In genomic region chr16:89191033-89191900, GRCh38 we compare ENCODE assay signal across 14 cellular contexts. TPM values are rescaled to one million over a fixed set of nuclear protein-coding genes. Genes with fewer than 3 reads are reported as not detected.
A peak's percentile ranks its signal among the peaks of the same experiment; 100 is the strongest.
DNase-seq lines count a peak whose midpoint lies in the region; ATAC-seq, FAIRE-seq and TF ChIP-seq lines count a peak whose summit lies in the region.
"Had no signal": no experiment of that assay in that cellular context is flagged by ENCODE, and none has a peak within 500 bp of the region (broad histone marks: within the 10 kb centered on the region; RNA-seq: fewer than 3 reads in every experiment).

No MANE protein-coding gene starts in this region.

- TF ChIP-seq CTCF in hepatocyte (IDR thresholded peaks at IDR 0.05; ENCODE audit: poor library complexity): no peak

- FAIRE-seq in GM12891 (lab: Jason Lieb, UNC): no peak
- FAIRE-seq: G401.6 had no signal

- peak; percentile 19 for DNase-seq in activated CD4-positive, alpha-beta T cell treated with anti-CD3 and anti-CD28 coated beads for 36 hours
- no peak for DNase-seq in activated CD4-positive, alpha-beta T cell treated with anti-CD3 and anti-CD28 coated beads, Interleukin-2, amount 50 U/mL, for 1 hour
- DNase-seq in hepatocyte (ENCODE audit: low spot score): peak; percentile 8
- peak; percentile 3 for DNase-seq in retina
- DNase-seq in GM12891 (ENCODE audit: insufficient read length, low spot score): no peak
- no peak for DNase-seq in DMS 273 (lab: John Stamatoyannopoulos, UW; ENCODE audit: unreplicated experiment)
- DNase-seq in HEK293T (ENCODE audit: extremely low spot score): no peak
- DNase-seq: NCI-H2227 treated with DMSO at 0.1 percent for 48 hours had no signal

- no peak for ATAC-seq in activated CD4-positive, alpha-beta T cell treated with anti-CD3 and anti-CD28 coated beads for 36 hours

- peak overlapping the region; percentile 96 for H3K4me2 ChIP-seq in hepatocyte

- no peaks in the 10 kb centered on the region for H3K9me3 Mint-ChIP-seq in activated CD4-positive, alpha-beta T cell treated with anti-CD3 and anti-CD28 coated beads for 36 hours (ENCODE audit: low read depth)
- H3K9me3 Mint-ChIP-seq in IgD-negative memory B cell: no peaks in the 10 kb centered on the region

- no peak overlapping the region for H3K4me3 Mint-ChIP-seq in activated CD4-positive, alpha-beta T cell treated with anti-CD3 and anti-CD28 coated beads for 36 hours
- H3K4me3 Mint-ChIP-seq in IgD-negative memory B cell: peak overlapping the region; percentile 25 to 80 (median 44)

- CTCF ChIA-PET in activated CD4-positive, alpha-beta T cell treated with anti-CD3 and anti-CD28 coated beads for 36 hours (lab: Charles Lee): no interaction called here
- CTCF ChIA-PET in HEK293T (lab: Yijun Ruan, JAX): no interaction called here

- no peak overlapping the region for H2AFZ ChIP-seq in hepatocyte

- no peaks in the 10 kb centered on the region for H3K27me3 ChIP-seq in hepatocyte
- H3K27me3 ChIP-seq: Peyer's patch had no signal

- intact Hi-C loops in activated CD4-positive, alpha-beta T cell treated with anti-CD3 and anti-CD28 coated beads for 36 hours (cut with DNase I, micrococcal nuclease): loop anchor here in 1 of 2 experiments (5.0 kb wide), 1 partner anchor 316 kb away; the partner anchor contains the start of gene SPG7

- H3K4me1 ChIP-seq in hepatocyte (ENCODE audit: insufficient read depth): peaks cover 6% of the 10 kb centered on the region

- H3K36me3 ChIP-seq in hepatocyte (replicated peaks; ENCODE audit: insufficient read depth, low read depth): no peaks in the 10 kb centered on the region
- H3K36me3 ChIP-seq: Peyer's patch had no signal

- H3K27ac Mint-ChIP-seq in activated CD4-positive, alpha-beta T cell treated with anti-CD3 and anti-CD28 coated beads for 36 hours: no peak overlapping the region
- peak overlapping the region in 2 of 3 donors; percentile 31 to 70 for H3K27ac Mint-ChIP-seq in IgD-negative memory B cell

- H3K9me2 ChIP-seq in hepatocyte (replicated peaks; ENCODE audit: insufficient read depth): no peaks in the 10 kb centered on the region

- TF ChIP-seq POLR2A in GM12891 (IDR thresholded peaks at IDR 0.05; ENCODE audit: low read depth, low read length): no peak

- WGBS in hepatocyte (ENCODE audit: low lambda C conversion rate, missing lambda C conversion rate): 83% methylated on average over 32 of the region's 44 CpGs

- POLR2A ChIA-PET in activated CD4-positive, alpha-beta T cell treated with anti-CD3 and anti-CD28 coated beads for 36 hours (lab: Charles Lee): no interaction called here
- POLR2A ChIA-PET in HEK293T (lab: Yijun Ruan, JAX): no interaction called here

- no peaks in the 10 kb centered on the region for H3K79me2 ChIP-seq in hepatocyte

- H3K4me1 Mint-ChIP-seq in activated CD4-positive, alpha-beta T cell treated with anti-CD3 and anti-CD28 coated beads for 36 hours: no peaks in the 10 kb centered on the region
- peaks cover 0 to 4% (median 2%) of the 10 kb centered on the region in 3 donors for H3K4me1 Mint-ChIP-seq in IgD-negative memory B cell

- no peaks in the 10 kb centered on the region for H3K36me3 Mint-ChIP-seq in activated CD4-positive, alpha-beta T cell treated with anti-CD3 and anti-CD28 coated beads for 36 hours (ENCODE audit: low read depth)
- H3K36me3 Mint-ChIP-seq in IgD-negative memory B cell: no peaks in the 10 kb centered on the region

- no peak overlapping the region for H3K4me3 ChIP-seq in hepatocyte
- H3K4me3 ChIP-seq: body of pancreas had no signal

- H3K27me3 Mint-ChIP-seq in activated CD4-positive, alpha-beta T cell treated with anti-CD3 and anti-CD28 coated beads for 36 hours: no peaks in the 10 kb centered on the region
- no peaks in the 10 kb centered on the region for H3K27me3 Mint-ChIP-seq in IgD-negative memory B cell

- no peaks in the 10 kb centered on the region for H3K9me3 ChIP-seq in hepatocyte (ENCODE audit: low read depth)
- H3K9me3 ChIP-seq: body of pancreas, Peyer's patch had no signal

- no peaks in the 10 kb centered on the region for H4K20me1 ChIP-seq in hepatocyte (ENCODE audit: insufficient read depth, poor library complexity, severe bottlenecking)

- no peak overlapping the region for H3K27ac ChIP-seq in hepatocyte
- H3K27ac ChIP-seq: body of pancreas, epithelial cell of prostate had no signal

TF ChIP-seq in GM12891, 5 proteins besides CTCF, POLR2A, EP300 and RAD21:
- TF ChIP-seq PAX5 (IDR thresholded peaks at IDR 0.05; ENCODE audit: insufficient read depth, low read length, severe bottlenecking): no peak
- no peak for TF ChIP-seq POU2F2 (IDR thresholded peaks at IDR 0.05; ENCODE audit: low read depth, low read length)
- no peak for TF ChIP-seq TAF1 (IDR thresholded peaks at IDR 0.05; ENCODE audit: low read depth, low read length)
- TF ChIP-seq POLR2AphosphoS5 (IDR thresholded peaks at IDR 0.05; ENCODE audit: low read depth, low read length): no peak
- no peak for TF ChIP-seq SPI1 (IDR thresholded peaks at IDR 0.05; ENCODE audit: low read depth, low read length)

TF ChIP-seq in HEK293T, 16 proteins besides CTCF, POLR2A, EP300 and RAD21:
- TF ChIP-seq SUZ12 (IDR thresholded peaks at IDR 0.05): no peak
- no peak for TF ChIP-seq TARDBP (IDR thresholded peaks at IDR 0.05)
- no peak for TF ChIP-seq LEF1 (IDR thresholded peaks at IDR 0.05; ENCODE audit: borderline replicate concordance)
- no peak for TF ChIP-seq FOXK2 (IDR thresholded peaks at IDR 0.05)
- no peak for TF ChIP-seq ZNF384 (IDR thresholded peaks at IDR 0.05)
- TF ChIP-seq FOXM1 (IDR thresholded peaks at IDR 0.05; ENCODE audit: borderline replicate concordance): no peak
- TF ChIP-seq ARNT (IDR thresholded peaks at IDR 0.05): no peak
- TF ChIP-seq FOXA1 (IDR thresholded peaks at IDR 0.05): no peak
TF ChIP-seq in HEK293T: peak in this region for 0.

RNA-seq across cellular contexts. Expression of gene SLC22A31, which starts 9.1 kb away (rescaled TPM):
- total RNA-seq in activated CD4-positive, alpha-beta T cell treated with anti-CD3 and anti-CD28 coated beads for 36 hours: 1 to 10 TPM in 1 of 2 experiments, under 1 TPM in 1; 0.49 to 1.3 TPM
- polyA plus RNA-seq in IgD-negative memory B cell (not detected), hepatocyte (1.4 and 12.1 TPM in 2 replicates)
- total RNA-seq in hepatocyte: 1.6 and 2.2 TPM in 2 replicates
- polyA plus RNA-seq in GM12891 (2012; ENCODE audit: low read depth, missing spikeins): 0.06 TPM
- total RNA-seq: urinary bladder had no signal

RNA-seq across cellular contexts. Expression of gene CDH15, which starts 19.7 kb away (rescaled TPM):
- not detected for total RNA-seq in activated CD4-positive, alpha-beta T cell treated with anti-CD3 and anti-CD28 coated beads for 36 hours
- not detected for polyA plus RNA-seq in IgD-negative memory B cell
- total RNA-seq in hepatocyte: 0.13 TPM in 1 of 2 replicates, not detected in the other
- polyA plus RNA-seq in hepatocyte: 0.12 and 0.47 TPM in 2 replicates
- 0.22 TPM for polyA plus RNA-seq in GM12891 (2012; ENCODE audit: low read depth, missing spikeins)
- total RNA-seq: Peyer's patch had no signal

RNA-seq across cellular contexts. Expression of gene ZNF778, which starts 26.2 kb away (rescaled TPM):
- 1 to 10 TPM; 4.7 to 5.0 TPM for total RNA-seq in activated CD4-positive, alpha-beta T cell treated with anti-CD3 and anti-CD28 coated beads for 36 hours
- polyA plus RNA-seq in IgD-negative memory B cell (1.3 TPM), hepatocyte (1.3 and 3.6 TPM in 2 replicates)
- total RNA-seq in hepatocyte: 2.9 and 6.4 TPM in 2 replicates
- polyA plus RNA-seq in GM12891 (2012; ENCODE audit: low read depth, missing spikeins): 3.7 TPM

Comparison
In these comparisons a context has a peak if more than half of its experiments do, and no peak if none do; other contexts are left out.
1. DNase-seq: peak in activated CD4-positive, alpha-beta T cell treated with anti-CD3 and anti-CD28 coated beads for 36 hours (single experiment), hepatocyte (single experiment) and retina (single experiment); none in activated CD4-positive, alpha-beta T cell treated with anti-CD3 and anti-CD28 coated beads, Interleukin-2, amount 50 U/mL, for 1 hour (single experiment), GM12891 (single experiment), DMS 273 (single experiment) and HEK293T (single experiment).